ENCODE assay signal across 8 cellular contexts in genomic region chrX:68504237-68504636, GRCh38.
DNase-seq lines count a peak whose midpoint lies in the region; ATAC-seq lines count a peak whose summit lies in the region.

No MANE protein-coding gene starts in this region.

- peak; percentile 83 for ATAC-seq in GM19351 (IDR thresholded peaks at IDR 0.05; ENCODE audit: unreplicated experiment)

- peak; percentile 67 for DNase-seq in RKO (ENCODE audit: low spot score)
- DNase-seq in activated naive CD8-positive, alpha-beta T cell treated with anti-CD3 and anti-CD28 coated beads, Interleukin-2, amount 50 U/mL, for 16 hours (ENCODE audit: low read depth, low spot score) = peak; percentile 6
- peak; percentile 28 to 38 (median 32) for DNase-seq in stimulated activated CD4-positive, alpha-beta T cell treated with anti-CD3 and anti-CD28 coated beads, Interleukin-1b, Interleukin-23, amount 100 ng/mL, for 24 hours (ENCODE audit: low read depth in 4 of 4, low spot score in 1 of 4)
- no peak for DNase-seq in HPDE6-E6E7 (ENCODE audit: extremely low spot score)
- DNase-seq in NAMALWA (ENCODE audit: low spot score) = no peak
- no peak for DNase-seq in HuH-7 (ENCODE audit: low spot score)
- no peak for DNase-seq in amygdala (lab: John Stamatoyannopoulos, UW)

Comparison
In these comparisons a context has a peak if more than half of its experiments do, and no peak if none do; other contexts are left out.
1. DNase-seq: peak in RKO (single experiment), activated naive CD8-positive, alpha-beta T cell treated with anti-CD3 and anti-CD28 coated beads, Interleukin-2, amount 50 U/mL, for 16 hours (single experiment) and stimulated activated CD4-positive, alpha-beta T cell treated with anti-CD3 and anti-CD28 coated beads, Interleukin-1b, Interleukin-23, amount 100 ng/mL, for 24 hours (4 of 4); none in HPDE6-E6E7 (single experiment), NAMALWA (single experiment), HuH-7 (single experiment) and amygdala (0 of 56).